Comparison of ENCODE assay signal across 9 cellular contexts in genomic region chr4:40301592-40301991, GRCh38. TPM values are rescaled to one million over a fixed set of nuclear protein-coding genes. Genes with fewer than 3 reads are reported as not detected.
A peak's percentile ranks its signal among the peaks of the same experiment; 100 is the strongest.
DNase-seq lines count a peak whose midpoint lies in the region; ATAC-seq, FAIRE-seq and TF ChIP-seq lines count a peak whose summit lies in the region.
"Had no signal": no experiment of that assay in that cellular context is flagged by ENCODE, and none has a peak within 500 bp of the region (broad histone marks: within the 10 kb centered on the region; RNA-seq: fewer than 3 reads in every experiment).

No MANE protein-coding gene starts in this region.

- no peaks in the 10 kb centered on the region for H3K9me2 ChIP-seq in Karpas-422 (replicated peaks; ENCODE audit: insufficient read depth, low read length)

- TF ChIP-seq RAD21 in GM12878 (IDR thresholded peaks at IDR 0.05; ENCODE audit: insufficient read depth, low read depth, low read length), result no peak

- RAD21 ChIA-PET in GM12878 (lab: Charles Lee; ENCODE audit: unreplicated experiment), result interaction anchor here (0.8 to 2.6 kb wide), 14 partner anchors 11 to 149 kb away, joined by 3 to 11 read pairs (median 4); no protein-coding TSS in a partner anchor

- H3K27me3 ChIP-seq in Karpas-422 (ENCODE audit: low read length) (no peaks in the 10 kb centered on the region), GM12878 (replicated peaks in 1 of 2; ENCODE audit: control insufficient read depth in 2 of 2, insufficient read depth in 2 of 2, low read length in 1 of 2) (no peaks in the 10 kb centered on the region), prostate gland (replicated peaks; ENCODE audit: insufficient read depth) (no peaks in the 10 kb centered on the region)

- DNase-seq in GM12864 (ENCODE audit: low read depth), result peak; percentile 92
- DNase-seq in Karpas-422, result peak; percentile 92
- DNase-seq in GM12878 (ENCODE audit: low read depth, low spot score), result peak; percentile 85
- DNase-seq in GF-D8 (lab: John Stamatoyannopoulos, UW), result no peak
- no peak for DNase-seq in prostate gland (ENCODE audit: low spot score)
- DNase-seq in NCI-H510A treated with DMSO at 0.1 percent for 48 hours (lab: John Stamatoyannopoulos, UW), result no peak
- no peak for DNase-seq in NCI-H82 treated with DMSO at 0.1 percent for 48 hours (lab: John Stamatoyannopoulos, UW; ENCODE audit: unreplicated experiment)

- H3K4me1 ChIP-seq in Karpas-422 (ENCODE audit: low read length) (peaks cover 93% of the 10 kb centered on the region), GM12878 (ENCODE audit: control insufficient read depth, insufficient read depth, low read length) (peaks cover 56% of the 10 kb centered on the region), prostate gland (replicated peaks) (no peaks in the 10 kb centered on the region)

- intact Hi-C loops in GM12878 (cut with micrococcal nuclease; ENCODE audit: unreplicated experiment) (no loop called here), prostate gland (cut with DNase I) (no loop called here)

- no peaks in the 10 kb centered on the region for H4K20me1 ChIP-seq in Karpas-422 (ENCODE audit: insufficient read depth, low read depth, low read length)
- no peaks in the 10 kb centered on the region for H4K20me1 ChIP-seq in GM12878 (ENCODE audit: control insufficient read depth, insufficient read depth)

- peak; percentile 65 to 90; a peak in 3 of 4 replicates for TF ChIP-seq EP300 in GM12878 (IDR thresholded peaks at IDR 0.05; ENCODE audit: borderline replicate concordance in 1 of 2, control insufficient read depth in 1 of 2, low read depth in 2 of 2, low read length in 2 of 2)

- POLR2A ChIA-PET in GM12878 (lab: Charles Lee), result interaction anchor here (0.5 to 1.7 kb wide), 5 partner anchors 72 to 311 kb away, joined by 3 to 5 read pairs (median 5); no protein-coding TSS in a partner anchor

- peak; percentile 78 for FAIRE-seq in GM12878 (lab: Jason Lieb, UNC)

- H3K9ac ChIP-seq in Karpas-422 (ENCODE audit: low read length), result peak overlapping the region; percentile 74
- peak overlapping the region; percentile 11 for H3K9ac ChIP-seq in GM12878 (ENCODE audit: control insufficient read depth, insufficient read depth, low read length)

- H3K4me3 ChIP-seq in GM12864 (ENCODE audit: low read depth, low read length) (peak overlapping the region; percentile 8; the same call in 1 of the 2 replicates), Karpas-422 (ENCODE audit: low read length) (peak overlapping the region; percentile 48), GM12878 (peak overlapping the region; percentile 25; the same call in 1 of the 2 replicates), prostate gland (no peak overlapping the region)

- H3K27ac ChIP-seq in Karpas-422 (ENCODE audit: low read length) (peak overlapping the region; percentile 100), GM12878 (ENCODE audit: control insufficient read depth, insufficient read depth) (peak overlapping the region; percentile 56), prostate gland (no peak overlapping the region)

- peak; percentile 62 for TF ChIP-seq POLR2A in GM12878 (IDR thresholded peaks at IDR 0.05; ENCODE audit: low read depth, low read length)
- no peak for TF ChIP-seq POLR2A in prostate gland (IDR thresholded peaks at IDR 0.05)

- H3K36me3 ChIP-seq in Karpas-422 (ENCODE audit: insufficient read depth, low read length) (no peaks in the 10 kb centered on the region), GM12878 (ENCODE audit: control insufficient read depth in 2 of 2, insufficient read depth in 2 of 2, low read length in 1 of 2) (no peaks in the 10 kb centered on the region), prostate gland (no peaks in the 10 kb centered on the region)

- CTCF ChIA-PET in GM12878 (lab: Yijun Ruan, JAX), result interaction anchor here (1.2 to 2.2 kb wide), 7 partner anchors 9 to 116 kb away, joined by 3 to 10 read pairs (median 4); no protein-coding TSS in a partner anchor

- H3K79me2 ChIP-seq in Karpas-422 (ENCODE audit: low read length) (no peaks in the 10 kb centered on the region), GM12878 (ENCODE audit: control insufficient read depth, insufficient read depth, low read length) (peaks cover 2% of the 10 kb centered on the region)

- WGBS in GM12878 (ENCODE audit: insufficient coverage, insufficient replicate concordance, low lambda C conversion rate, missing lambda C conversion rate), result 2% methylated on average over 7 of the region's 7 CpGs
- WGBS in prostate gland, result 42% methylated on average over 7 of the region's 7 CpGs

- ATAC-seq in GM21529 (IDR thresholded peaks at IDR 0.05; ENCODE audit: unreplicated experiment) (peak; percentile 78), GM12878 (peak; percentile 67)

- SMC1A ChIA-PET in GM12878 (lab: Charles Lee; ENCODE audit: uncharacterized antibody, unreplicated experiment), result interaction anchor here (0.6 to 3.5 kb wide), 16 partner anchors 8 to 117 kb away, joined by 3 to 15 read pairs (median 4); partner anchors contain the start of gene RHOH

- in situ Hi-C loops in GM12878 (cut with MboI), result no loop called here

- H3K9me3 ChIP-seq in Karpas-422 (ENCODE audit: low read length) (no peaks in the 10 kb centered on the region), GM12878 (replicated peaks; ENCODE audit: control insufficient read depth, insufficient read depth, low read length) (no peaks in the 10 kb centered on the region; the same call in 2 of the 3 replicates), prostate gland (no peaks in the 10 kb centered on the region)

- H3K4me2 ChIP-seq in Karpas-422 (ENCODE audit: low read depth, low read length, poor library complexity, severe bottlenecking) (peak overlapping the region; percentile 68), GM12878 (ENCODE audit: control insufficient read depth, insufficient read depth) (peak overlapping the region; percentile 73)

- BruUV-seq in GM12878 (replicated peaks; lab: Mats Ljungman, UMichigan), result no TSS peak

- no peak for TF ChIP-seq CTCF in GM12864 (IDR thresholded peaks at IDR 0.05; ENCODE audit: low read depth, low read length, missing control alignments)
- TF ChIP-seq CTCF in GM12878 (IDR thresholded peaks at IDR 0.05 in 2 of 3, conservative IDR thresholded peaks at IDR 0.05 in 1 of 3; ENCODE audit: control insufficient read depth in 2 of 3, extremely low read depth in 1 of 3, insufficient read depth in 1 of 3, low read depth in 3 of 3, low read length in 3 of 3), result no peak
- TF ChIP-seq CTCF in prostate gland (IDR thresholded peaks at IDR 0.05), result no peak

- H2AFZ ChIP-seq in Karpas-422 (ENCODE audit: low read length) (no peak overlapping the region), GM12878 (ENCODE audit: control insufficient read depth, low read depth, low read length) (peak overlapping the region; percentile 45)

TF ChIP-seq in GM12878, 131 proteins besides CTCF, POLR2A, EP300 and RAD21 (continues in another document):
- TF ChIP-seq ZZZ3 (IDR thresholded peaks at IDR 0.05; ENCODE audit: control insufficient read depth, insufficient read length, low read depth) (no peak), SMAD1 (IDR thresholded peaks at IDR 0.05; ENCODE audit: low read depth, partially characterized antibody) (no peak), CBFB (IDR thresholded peaks at IDR 0.05; ENCODE audit: low read depth) (peak; percentile 91), POU2F2 (IDR thresholded peaks at IDR 0.05; ENCODE audit: borderline replicate concordance, low read depth, low read length) (peak; percentile 59; the same call in 1 of the 3 replicates), SREBF2 (IDR thresholded peaks at IDR 0.05; ENCODE audit: low read length) (peak; percentile 5; the same call in 1 of the 2 replicates), WRNIP1 (IDR thresholded peaks at IDR 0.05; ENCODE audit: borderline replicate concordance, low read depth, low read length) (0 out of 2 replicates have a peak, but pooled peaks have one; percentile 50), CREB1 (IDR thresholded peaks at IDR 0.05; ENCODE audit: low read depth) (no peak), MTA2 (IDR thresholded peaks at IDR 0.05; ENCODE audit: low read depth) (peak; percentile 76), BACH1 (IDR thresholded peaks at IDR 0.05; ENCODE audit: borderline replicate concordance) (peak; percentile 44; the same call in 1 of the 2 replicates), ZNF207 (IDR thresholded peaks at IDR 0.05; ENCODE audit: borderline replicate concordance) (no peak)
- TF ChIP-seq, protein P1, sequence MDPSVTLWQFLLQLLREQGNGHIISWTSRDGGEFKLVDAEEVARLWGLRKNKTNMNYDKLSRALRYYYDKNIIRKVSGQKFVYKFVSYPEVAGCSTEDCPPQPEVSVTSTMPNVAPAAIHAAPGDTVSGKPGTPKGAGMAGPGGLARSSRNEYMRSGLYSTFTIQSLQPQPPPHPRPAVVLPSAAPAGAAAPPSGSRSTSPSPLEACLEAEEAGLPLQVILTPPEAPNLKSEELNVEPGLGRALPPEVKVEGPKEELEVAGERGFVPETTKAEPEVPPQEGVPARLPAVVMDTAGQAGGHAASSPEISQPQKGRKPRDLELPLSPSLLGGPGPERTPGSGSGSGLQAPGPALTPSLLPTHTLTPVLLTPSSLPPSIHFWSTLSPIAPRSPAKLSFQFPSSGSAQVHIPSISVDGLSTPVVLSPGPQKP (IDR thresholded peaks at IDR 0.05; ENCODE audit: low read depth, low read length), result peak; percentile 60; the same call in 1 of the 2 replicates

RNA-seq across cellular contexts. Expression of gene CHRNA9, which starts 33.5 kb away (rescaled TPM):
- 0.15 and 0.25 TPM in 2 replicates for total RNA-seq in Karpas-422 (2014; rRNA removed; shearing (Covaris generic); ENCODE audit: low replicate concordance)
- 1.5 TPM in 1 of 2 replicates, not detected in the other for total RNA-seq in GM12878 (2013; cell fraction: nucleolus; rRNA removed)
- total RNA-seq in GM12878 (2014; rRNA removed) (0.05 TPM in 1 of 2 replicates, not detected in the other), GM12878 (2014; rRNA removed; fragmentation: Illumina TruSeq; extraction: Trizol) (not detected in 2 replicates), GM12878 (2021) (not detected in 2 replicates), prostate gland (not detected)
- polyA plus RNA-seq in GM12878 (2011; ENCODE audit: low read depth), result not detected
- polyA plus RNA-seq in GM12878 (2011; rRNA removed) (0.08 and 0.55 TPM in 2 replicates), GM12878 (2014; fragmentation: Illumina TruSeq; extraction: Trizol) (not detected in 2 replicates), GM12878 (2014; fragmentation: Nextera tagmentation; extraction: Ambion mirVana) (not detected), GM12878 (2014; rRNA removed) (0.05 TPM in 1 of 2 replicates, not detected in the other), GM12878 (2016; fragmentation: Nextera tagmentation; extraction: Ambion mirVana) (under 1 TPM in 1 of 2 experiments, not detected in 1; 0.09 TPM)
- 0.04 and 0.15 TPM in 2 replicates for polyA plus RNA-seq in GM12878 (2011; cell fraction: cytosol; rRNA removed)
- 0.18 TPM in 1 of 2 replicates, not detected in the other for polyA plus RNA-seq in GM12878 (2011; cell fraction: nucleus; rRNA removed)
- not detected in 2 replicates for polyA plus RNA-seq in GM12878 (2012)
- not detected in 2 replicates for polyA minus RNA-seq in GM12878 (2011; rRNA and poly(A)+ RNA removed)
- polyA minus RNA-seq in GM12878 (2011; cell fraction: cytosol; rRNA and poly(A)+ RNA removed), result not detected in 2 replicates
- polyA minus RNA-seq in GM12878 (2011; cell fraction: nucleus; rRNA and poly(A)+ RNA removed), result 0.29 TPM in 1 of 2 replicates, not detected in the other
- total RNA-seq: renal cortical epithelial cell had no signal

Comparison
In these comparisons a context has a peak if more than half of its experiments do, and no peak if none do; other contexts are left out.
1. DNase-seq: peak in GM12864 (single experiment), Karpas-422 (single experiment) and GM12878 (single experiment); none in GF-D8 (single experiment), prostate gland (single experiment), NCI-H510A treated with DMSO at 0.1 percent for 48 hours (single experiment) and NCI-H82 treated with DMSO at 0.1 percent for 48 hours (single experiment).
2. H3K4me3 ChIP-seq: peak in GM12864 (single experiment), Karpas-422 (single experiment) and GM12878 (single experiment); none in prostate gland (0 of 2).
3. H3K27ac ChIP-seq: peak in Karpas-422 (single experiment) and GM12878 (single experiment); none in prostate gland (0 of 2).